In the genomic region with DNA sequence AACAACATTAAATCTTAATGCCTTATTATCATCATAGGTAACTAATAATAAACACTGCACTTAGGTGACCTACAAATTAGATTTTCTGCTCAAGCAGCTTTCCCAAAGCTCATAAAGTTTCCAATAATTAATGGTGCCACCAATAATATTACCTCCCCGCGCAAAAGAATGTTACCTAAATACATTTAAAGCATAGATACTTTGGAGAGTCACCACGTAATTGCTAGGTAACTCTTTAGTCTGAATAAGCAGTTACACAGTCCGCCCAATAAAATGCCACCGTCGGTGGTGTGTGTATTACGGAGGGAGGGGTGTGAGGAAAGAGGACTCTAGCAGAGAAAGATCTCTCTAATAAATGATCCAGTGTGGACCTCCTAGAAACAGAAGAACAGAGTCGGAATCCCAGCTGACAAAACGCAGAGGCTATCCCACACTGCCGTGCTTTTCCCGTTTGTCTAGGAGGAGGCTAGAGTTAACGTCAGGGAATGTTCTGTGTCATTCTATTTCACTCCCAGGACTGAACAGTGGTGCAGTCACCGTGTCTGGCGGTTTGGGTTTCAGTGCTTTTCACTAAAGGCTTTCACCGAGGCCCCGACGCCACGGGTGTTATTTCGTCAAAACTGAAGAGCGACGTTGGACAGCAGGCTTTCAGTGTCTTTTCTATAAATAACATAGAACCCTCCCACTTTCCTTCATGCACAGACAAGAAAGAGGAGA, we compare ENCODE assay signal across 8 cellular contexts. TPM values are rescaled to one million over a fixed set of nuclear protein-coding genes. Genes with fewer than 3 reads are reported as not detected.
A peak's percentile ranks its signal among the peaks of the same experiment; 100 is the strongest.
DNase-seq lines count a peak whose midpoint lies in the region; ATAC-seq and TF ChIP-seq lines count a peak whose summit lies in the region.

No MANE protein-coding gene starts in this region.

- H3K4me2 ChIP-seq in fibroblast of lung (ENCODE audit: extremely low read depth, insufficient read depth, low read length) = peak overlapping the region; percentile 76

- H3K27me3 ChIP-seq in A673 (replicated peaks; ENCODE audit: insufficient read depth, low read depth, low read length, poor library complexity) (no peaks in the 10 kb centered on the region), fibroblast of lung (ENCODE audit: control insufficient read depth, insufficient read depth, low read length) (no peaks in the 10 kb centered on the region)

- H3K27ac Mint-ChIP-seq in naive thymus-derived CD8-positive, alpha-beta T cell = peak overlapping the region; percentile 94 to 99 (median 98)

- peaks cover 0 to 18% (median 0%) of the 10 kb centered on the region in 3 donors for H3K36me3 Mint-ChIP-seq in naive thymus-derived CD8-positive, alpha-beta T cell

- intact Hi-C loops in A673 (cut with micrococcal nuclease; ENCODE audit: unreplicated experiment) = no loop called here

- POLR2A ChIA-PET in A673 (lab: Charles Lee; ENCODE audit: low non-redundant PET) = no interaction called here
- POLR2A ChIA-PET in naive thymus-derived CD8-positive, alpha-beta T cell (lab: Charles Lee) = interaction anchor here (1.0 to 1.4 kb wide), 2 partner anchors 10 to 399 kb away, joined by 3 to 5 read pairs; partner anchors contain the start of gene DHX40

- ATAC-seq in GM18907 (IDR thresholded peaks at IDR 0.05; ENCODE audit: unreplicated experiment) = peak; percentile 42
- peak; percentile 46 for ATAC-seq in HG03196 (IDR thresholded peaks at IDR 0.05; ENCODE audit: unreplicated experiment)
- ATAC-seq in naive thymus-derived CD8-positive, alpha-beta T cell = peak; percentile 63 to 67

- H3K9ac ChIP-seq in fibroblast of lung (ENCODE audit: insufficient read depth, low read length) = peak overlapping the region; percentile 83

- H3K4me1 ChIP-seq in A673 (ENCODE audit: insufficient read depth, low read length, poor library complexity, severe bottlenecking) (no peaks in the 10 kb centered on the region), fibroblast of lung (ENCODE audit: control insufficient read depth, extremely low read depth, insufficient read depth, low read length) (peaks cover 6% of the 10 kb centered on the region)

- TF ChIP-seq CTCF in A673 (conservative IDR thresholded peaks at IDR 0.05; ENCODE audit: low read depth, low read length) = no peak
- TF ChIP-seq CTCF in fibroblast of lung (conservative IDR thresholded peaks at IDR 0.05 in 1 of 2, IDR thresholded peaks at IDR 0.05 in 1 of 2; ENCODE audit: low read depth in 1 of 2, low read length in 2 of 2) = no peak

- H3K79me2 ChIP-seq in fibroblast of lung (ENCODE audit: control insufficient read depth, insufficient read depth, low read length) = no peaks in the 10 kb centered on the region

- TSS peak; percentile 55 for BruUV-seq in A673 (replicated peaks; lab: Mats Ljungman, UMichigan)

- no peaks in the 10 kb centered on the region for H4K20me1 ChIP-seq in fibroblast of lung (ENCODE audit: control insufficient read depth, extremely low read depth, insufficient read depth, low read length)

- H2AFZ ChIP-seq in fibroblast of lung (ENCODE audit: low read length) = peak overlapping the region; percentile 93

- H3K36me3 ChIP-seq in A673 (ENCODE audit: insufficient read depth, low read length, poor library complexity, severe bottlenecking) (no peaks in the 10 kb centered on the region), fibroblast of lung (ENCODE audit: control insufficient read depth, insufficient read depth, low read length) (no peaks in the 10 kb centered on the region)

- no peaks in the 10 kb centered on the region for H3K27me3 Mint-ChIP-seq in naive thymus-derived CD8-positive, alpha-beta T cell

- no peaks in the 10 kb centered on the region for H3K9me3 Mint-ChIP-seq in naive thymus-derived CD8-positive, alpha-beta T cell

- H3K27ac ChIP-seq in A673 (ENCODE audit: low read depth, low read length, poor library complexity, severe bottlenecking) (peak overlapping the region; percentile 79), fibroblast of lung (ENCODE audit: insufficient read depth, low read length) (peak overlapping the region; percentile 80)

- CTCF ChIA-PET in A673 (lab: Charles Lee) = interaction anchor here (0.6 to 1.3 kb wide), 3 partner anchors 49 to 204 kb away, joined by 3 to 7 read pairs (median 4); no protein-coding TSS in a partner anchor

- peak overlapping the region; percentile 82 for H3K4me3 ChIP-seq in A673 (ENCODE audit: low read depth, low read length, poor library complexity, severe bottlenecking)
- peak overlapping the region; percentile 72 to 96 (median 92) for H3K4me3 ChIP-seq in fibroblast of lung (replicated peaks in 1 of 4; ENCODE audit: control extremely low read depth in 1 of 4, insufficient read depth in 1 of 4, low read depth in 3 of 4, low read length in 4 of 4)

- H3K9me3 ChIP-seq in A673 (ENCODE audit: low read depth, low read length, poor library complexity, severe bottlenecking) (no peaks in the 10 kb centered on the region), fibroblast of lung (ENCODE audit: control insufficient read depth, insufficient read depth, low read depth, low read length) (no peaks in the 10 kb centered on the region)

- peak; percentile 66 for DNase-seq in A673 (ENCODE audit: low spot score)
- peak; percentile 90 for DNase-seq in NOMO-1 treated with DMSO at 0.1 percent for 48 hours (lab: John Stamatoyannopoulos, UW; ENCODE audit: unreplicated experiment)
- DNase-seq in activated T-helper 1 cell treated with Interleukin-2 at 50 U/mL for 16 hours (ENCODE audit: low read depth) = peak; percentile 13
- DNase-seq in fibroblast of lung (ENCODE audit: low read depth in 2 of 2) = peak; percentile 56 to 67
- DNase-seq in naive thymus-derived CD8-positive, alpha-beta T cell = peak in 6 of 10 donors; percentile 17 to 41 (median 26)
- peak; percentile 49 for DNase-seq in stimulated activated naive CD4-positive, alpha-beta T cell treated with Interleukin-2 at 50 U/mL for 16 hours (lab: John Stamatoyannopoulos, UW)

- H3K4me3 Mint-ChIP-seq in naive thymus-derived CD8-positive, alpha-beta T cell = peak overlapping the region; percentile 82 to 97 (median 95)

- H3K4me1 Mint-ChIP-seq in naive thymus-derived CD8-positive, alpha-beta T cell = peaks cover 10 to 33% (median 27%) of the 10 kb centered on the region in 4 donors

RNA-seq across cellular contexts. Expression of gene RNFT1, which starts 0.6 kb away (rescaled TPM):
- total RNA-seq in A673 (2021) (14.0 and 16.0 TPM in 2 replicates), fibroblast of lung (13.4 and 13.9 TPM in 2 replicates)
- 12.2 and 14.8 TPM in 2 replicates for polyA plus RNA-seq in fibroblast of lung
- 6.8 and 9.6 TPM in 2 replicates for polyA plus RNA-seq in fibroblast of lung (2012)
- 3.7 and 8.0 TPM in 2 replicates for polyA minus RNA-seq in fibroblast of lung (ENCODE audit: low replicate concordance)
- total RNA-seq in naive thymus-derived CD8-positive, alpha-beta T cell = 10 to 100 TPM; 44.9 to 47.7 TPM
- 10 to 100 TPM; 24.2 to 30.6 (median 26.4) TPM for polyA plus RNA-seq in naive thymus-derived CD8-positive, alpha-beta T cell

Comparison
In these comparisons a context has a peak if more than half of its experiments do, and no peak if none do; other contexts are left out.
1. Peak in every context shown above with its lines: DNase-seq, ATAC-seq, H3K4me3 ChIP-seq and H3K27ac ChIP-seq.
2. DNase-seq: peak in every context shown above with its lines; median percentile 90 in NOMO-1 treated with DMSO at 0.1 percent for 48 hours; 66 in A673; 62 in fibroblast of lung; 49 in stimulated activated naive CD4-positive, alpha-beta T cell treated with Interleukin-2 at 50 U/mL for 16 hours; 26 in naive thymus-derived CD8-positive, alpha-beta T cell; 13 in activated T-helper 1 cell treated with Interleukin-2 at 50 U/mL for 16 hours.